Comparison of ENCODE assay signal across 7 cellular contexts in the genomic region with DNA sequence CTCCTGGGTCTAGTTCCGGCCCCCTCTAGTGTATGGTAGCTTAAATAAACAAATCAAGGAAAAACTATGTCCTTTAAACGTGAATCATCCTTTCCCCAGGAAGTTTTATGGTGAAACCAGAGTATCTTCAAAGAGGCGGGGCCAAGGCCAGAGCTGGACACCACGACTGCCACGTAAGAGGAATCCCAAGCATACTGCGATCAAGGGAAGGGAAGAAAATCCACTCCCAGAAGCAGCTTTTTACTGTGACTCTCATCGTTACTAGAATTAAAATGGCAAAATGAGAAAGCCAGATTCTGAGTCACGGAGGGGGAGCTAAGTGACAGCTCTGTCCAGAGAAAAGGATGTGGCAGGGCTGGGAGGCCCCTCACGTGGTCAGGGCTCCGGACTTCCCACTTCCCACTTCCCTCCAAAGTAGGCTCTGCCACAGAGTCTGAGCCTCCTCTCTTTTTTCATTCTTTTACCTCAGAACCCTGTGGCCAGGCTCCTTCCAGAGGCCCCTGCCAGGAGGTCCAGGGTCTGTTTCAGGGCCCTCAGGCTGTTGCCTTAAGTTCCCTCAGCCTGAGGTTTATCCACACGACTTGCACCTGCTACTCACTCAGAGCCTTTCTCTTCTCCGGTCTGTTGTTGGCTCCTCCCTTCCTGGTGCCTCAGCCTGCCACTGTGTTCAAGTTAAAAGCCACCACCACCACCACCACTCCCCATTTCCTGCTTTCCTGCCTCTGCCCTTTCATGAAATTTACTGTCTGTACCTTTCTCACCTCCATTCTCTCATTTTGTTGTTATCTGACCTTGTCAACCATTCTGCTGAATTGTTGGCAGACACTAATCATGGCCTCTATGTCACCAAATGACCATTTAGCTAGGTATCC. TPM values are rescaled to one million over a fixed set of nuclear protein-coding genes. Genes with fewer than 3 reads are reported as not detected.
DNase-seq lines count a peak whose midpoint lies in the region; ATAC-seq and TF ChIP-seq lines count a peak whose summit lies in the region.

No MANE protein-coding gene starts in this region.

- DNase-seq in HFF-Myc (ENCODE audit: extremely low read depth, low read depth) (peak; percentile 91), NAMALWA (ENCODE audit: low spot score) (peak; percentile 61), epithelial cell of prostate (ENCODE audit: low read depth, low spot score) (no peak), cortex of kidney (lab: John Stamatoyannopoulos, UW) (no peak)
- DNase-seq in activated CD4-positive, alpha-beta T cell treated with anti-CD3 and anti-CD28 coated beads, Interleukin-2, amount 50 U/mL, for 48 hours = peak; percentile 56 to 69
- peak; percentile 81 for DNase-seq in natural killer cell treated with Interleukin-12 subunit alpha and Interleukin-12 subunit beta and Interleukin-15 and Interleukin-18, amount 100 ng/mL, for 72 hours (ENCODE audit: low spot score)

- peak overlapping the region; percentile 87 for H3K27ac ChIP-seq in epithelial cell of prostate

- no peaks in the 10 kb centered on the region for H3K9me3 Mint-ChIP-seq in natural killer cell treated with Interleukin-12 subunit alpha and Interleukin-12 subunit beta and Interleukin-15 and Interleukin-18, amount 100 ng/mL, for 72 hours

- peaks cover 10% of the 10 kb centered on the region for H3K36me3 Mint-ChIP-seq in natural killer cell treated with Interleukin-12 subunit alpha and Interleukin-12 subunit beta and Interleukin-15 and Interleukin-18, amount 100 ng/mL, for 72 hours

- peak; percentile 53 for ATAC-seq in GM18498 (IDR thresholded peaks at IDR 0.05; ENCODE audit: unreplicated experiment)
- ATAC-seq in natural killer cell treated with Interleukin-12 subunit alpha and Interleukin-12 subunit beta and Interleukin-15 and Interleukin-18, amount 100 ng/mL, for 72 hours = peak; percentile 77 to 78

- H3K27me3 Mint-ChIP-seq in natural killer cell treated with Interleukin-12 subunit alpha and Interleukin-12 subunit beta and Interleukin-15 and Interleukin-18, amount 100 ng/mL, for 72 hours = no peaks in the 10 kb centered on the region

- TF ChIP-seq CTCF in HFF-Myc (IDR thresholded peaks at IDR 0.05; ENCODE audit: low read depth, low read length, missing control alignments) = peak; percentile 6

- peak overlapping the region; percentile 98 for H3K4me3 Mint-ChIP-seq in natural killer cell treated with Interleukin-12 subunit alpha and Interleukin-12 subunit beta and Interleukin-15 and Interleukin-18, amount 100 ng/mL, for 72 hours

- peaks cover 37 to 45% of the 10 kb centered on the region in 2 donors for H3K4me1 Mint-ChIP-seq in natural killer cell treated with Interleukin-12 subunit alpha and Interleukin-12 subunit beta and Interleukin-15 and Interleukin-18, amount 100 ng/mL, for 72 hours (ENCODE audit: low read depth in 2 of 2)

- H3K4me3 ChIP-seq in HFF-Myc (replicated peaks; ENCODE audit: low read depth, low read length) = peak overlapping the region; percentile 76

- H3K27ac Mint-ChIP-seq in natural killer cell treated with Interleukin-12 subunit alpha and Interleukin-12 subunit beta and Interleukin-15 and Interleukin-18, amount 100 ng/mL, for 72 hours = peak overlapping the region; percentile 88 to 94

RNA-seq across cellular contexts. Expression of gene GLRX, which starts 1.4 kb away (rescaled TPM):
- total RNA-seq in natural killer cell treated with Interleukin-12 subunit alpha and Interleukin-12 subunit beta and Interleukin-15 and Interleukin-18, amount 100 ng/mL, for 72 hours = 100 to 1,000 TPM; 109 to 408 TPM

Comparison
In these comparisons a context has a peak if more than half of its experiments do, and no peak if none do; other contexts are left out.
1. DNase-seq: peak in HFF-Myc (single experiment), NAMALWA (single experiment), activated CD4-positive, alpha-beta T cell treated with anti-CD3 and anti-CD28 coated beads, Interleukin-2, amount 50 U/mL, for 48 hours (2 of 2) and natural killer cell treated with Interleukin-12 subunit alpha and Interleukin-12 subunit beta and Interleukin-15 and Interleukin-18, amount 100 ng/mL, for 72 hours (single experiment); none in epithelial cell of prostate (single experiment) and cortex of kidney (single experiment).